Comparison of ENCODE assay signal across 22 cellular contexts in the genomic region with DNA sequence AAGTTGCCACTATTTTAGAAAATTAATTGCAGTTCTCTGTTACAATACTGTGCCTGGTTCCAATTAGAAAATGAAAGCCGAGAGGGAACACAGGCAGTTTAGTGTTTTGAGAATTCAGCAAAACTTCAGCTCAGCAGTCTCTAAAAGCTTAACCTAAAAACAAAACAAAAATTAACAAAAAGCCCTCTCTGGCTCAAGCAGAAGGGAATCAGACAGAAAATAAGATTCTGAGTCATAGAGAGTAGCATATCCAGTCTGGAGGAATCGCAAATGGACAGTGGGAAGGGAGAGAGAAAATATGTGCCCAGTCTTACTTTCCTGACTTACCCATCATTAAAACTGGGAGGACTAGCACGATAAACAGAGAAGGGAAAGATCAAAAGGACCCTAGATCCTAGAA. TPM values are rescaled to one million over a fixed set of nuclear protein-coding genes. Genes with fewer than 3 reads are reported as not detected.
"Had no signal": no experiment of that assay in that cellular context is flagged by ENCODE, and none has a peak within 500 bp of the region (broad histone marks: within the 10 kb centered on the region; RNA-seq: fewer than 3 reads in every experiment).

No MANE protein-coding gene starts in this region.

- H2AFZ ChIP-seq: neural progenitor cell had no signal

- H3K4me3 ChIP-seq: breast epithelium, lower lobe of right lung, neural progenitor cell, pancreas, thyroid gland, uterus had no signal

- H3K36me3 ChIP-seq: breast epithelium, neural progenitor cell, uterus had no signal

- H3K4me1 ChIP-seq: breast epithelium, lower lobe of right lung, neural progenitor cell, pancreas, thyroid gland, uterus had no signal

- H3K4me3 Mint-ChIP-seq: activated CD8-positive, alpha-beta T cell treated with anti-CD3 and anti-CD28 coated beads for 36 hours; activated naive CD8-positive, alpha-beta T cell treated with anti-CD3 and anti-CD28 coated beads for 36 hours; dendritic cell treated with granulocyte-macrophage colony-stimulating factor and Interleukin-4, amounts not matched to agents 40 ng/mL and 50 ng/mL, for 4 days; naive B cell; stimulated activated memory B cell treated with anti-CD40 and anti-IgM and Interleukin-4, amounts not matched to agents 10 μg/mL and 1 μg/mL and 100 μg/mL, for 72 hours had no signal

- ATAC-seq: activated CD8-positive, alpha-beta T cell treated with anti-CD3 and anti-CD28 coated beads for 36 hours; left colon; lower lobe of right lung; pancreas; stimulated activated memory B cell treated with anti-CD40 and anti-IgM and Interleukin-4, amounts not matched to agents 10 μg/mL and 1 μg/mL and 100 μg/mL, for 72 hours had no signal

- H3K27me3 ChIP-seq: breast epithelium, neural progenitor cell, pancreas, thyroid gland, uterus had no signal

- H3K27me3 Mint-ChIP-seq: activated CD8-positive, alpha-beta T cell treated with anti-CD3 and anti-CD28 coated beads for 36 hours; activated naive CD8-positive, alpha-beta T cell treated with anti-CD3 and anti-CD28 coated beads for 36 hours; dendritic cell treated with granulocyte-macrophage colony-stimulating factor and Interleukin-4, amounts not matched to agents 40 ng/mL and 50 ng/mL, for 4 days; naive B cell; stimulated activated memory B cell treated with anti-CD40 and anti-IgM and Interleukin-4, amounts not matched to agents 10 μg/mL and 1 μg/mL and 100 μg/mL, for 72 hours had no signal

- H3K9ac ChIP-seq: neural progenitor cell had no signal

- H3K4me2 ChIP-seq: neural progenitor cell had no signal

- DNase-seq: activated CD4-positive, alpha-beta T cell treated with anti-CD3 and anti-CD28 coated beads for 48 hours; activated CD8-positive, alpha-beta T cell treated with anti-CD3 and anti-CD28 coated beads for 36 hours; activated gamma-delta T cell treated with Interleukin-2 at 50 U/mL for 16 hours; activated naive CD8-positive, alpha-beta T cell treated with anti-CD3 and anti-CD28 coated beads for 36 hours; activated T-cell treated with anti-CD3 and anti-CD28 coated beads, Interleukin-2, amount 50 U/mL, for 48 hours; aorta; cerebellar nuclear complex; effector memory CD4-positive, alpha-beta T cell; left colon; lower lobe of right lung; midbrain; naive B cell; pancreas; stimulated activated CD4-positive, alpha-beta T cell treated with anti-CD3 and anti-CD28 coated beads, Interleukin-2, amount 100 ng/mL, for 48 hours; T-helper 2 cell; thyroid gland; uterus had no signal

- H3K9me3 Mint-ChIP-seq: activated CD8-positive, alpha-beta T cell treated with anti-CD3 and anti-CD28 coated beads for 36 hours; activated naive CD8-positive, alpha-beta T cell treated with anti-CD3 and anti-CD28 coated beads for 36 hours; dendritic cell treated with granulocyte-macrophage colony-stimulating factor and Interleukin-4, amounts not matched to agents 40 ng/mL and 50 ng/mL, for 4 days; naive B cell; neural progenitor cell; stimulated activated memory B cell treated with anti-CD40 and anti-IgM and Interleukin-4, amounts not matched to agents 10 μg/mL and 1 μg/mL and 100 μg/mL, for 72 hours had no signal

- H3K4me1 Mint-ChIP-seq: activated naive CD8-positive, alpha-beta T cell treated with anti-CD3 and anti-CD28 coated beads for 36 hours; naive B cell; neural progenitor cell; stimulated activated memory B cell treated with anti-CD40 and anti-IgM and Interleukin-4, amounts not matched to agents 10 μg/mL and 1 μg/mL and 100 μg/mL, for 72 hours had no signal

- H3K27ac Mint-ChIP-seq: activated CD8-positive, alpha-beta T cell treated with anti-CD3 and anti-CD28 coated beads for 36 hours; activated naive CD8-positive, alpha-beta T cell treated with anti-CD3 and anti-CD28 coated beads for 36 hours; dendritic cell treated with granulocyte-macrophage colony-stimulating factor and Interleukin-4, amounts not matched to agents 40 ng/mL and 50 ng/mL, for 4 days; neural progenitor cell; stimulated activated memory B cell treated with anti-CD40 and anti-IgM and Interleukin-4, amounts not matched to agents 10 μg/mL and 1 μg/mL and 100 μg/mL, for 72 hours had no signal

- H3K9me3 ChIP-seq: breast epithelium, lower lobe of right lung, pancreas, thyroid gland, uterus had no signal

- H3K27ac ChIP-seq: breast epithelium, epithelial cell of prostate, lower lobe of right lung, neural progenitor cell, pancreas, thyroid gland, uterus had no signal

RNA-seq across cellular contexts. Expression of a gene that starts 38.1 kb away (rescaled TPM):
- total RNA-seq: activated CD8-positive, alpha-beta T cell treated with anti-CD3 and anti-CD28 coated beads for 36 hours; lower lobe of right lung had no signal
